Comparison of ENCODE assay signal across 33 cellular contexts in genomic region chr7:104794589-104794988, GRCh38.
"Had no signal": no experiment of that assay in that cellular context is flagged by ENCODE, and none has a peak within 500 bp of the region (broad histone marks: within the 10 kb centered on the region; RNA-seq: fewer than 3 reads in every experiment).

No MANE protein-coding gene starts in this region.

- H3K27me3 ChIP-seq: adrenal gland, body of pancreas, brain microvascular endothelial cell, breast epithelium had no signal

- FAIRE-seq: astrocyte, TTC549 had no signal

- H3K9me3 ChIP-seq: adrenal gland, body of pancreas, breast epithelium had no signal

- H3K4me3 ChIP-seq: adrenal gland, body of pancreas, breast epithelium had no signal

- H3K36me3 ChIP-seq: adrenal gland, brain microvascular endothelial cell, breast epithelium had no signal

- ATAC-seq: activated CD8-positive, alpha-beta T cell treated with anti-CD3 and anti-CD28 coated beads for 36 hours; activated naive CD4-positive, alpha-beta T cell treated with anti-CD3 and anti-CD28 coated beads, Interleukin-2, amount 50 U/mL, for 72 hours; activated T-cell treated with anti-CD3 and anti-CD28 coated beads, Interleukin-2, amount 50 U/mL, for 4 hours; activated T-cell treated with anti-CD3 and anti-CD28 coated beads, Interleukin-2, amount 50 U/mL, for 72 hours; activated T-helper 17 cell treated with anti-CD3 and anti-CD28 coated beads, Interleukin-2, amount 50 U/mL, for 72 hours; body of pancreas; T-cell; T-helper 17 cell had no signal

- H3K4me1 ChIP-seq: adrenal gland, body of pancreas, breast epithelium had no signal

- DNase-seq: activated B cell treated with CpG ODN at 0.5 μM for 24 hours; activated CD4-positive, alpha-beta memory T cell treated with anti-CD3 and anti-CD28 coated beads for 36 hours; activated CD4-positive, alpha-beta T cell treated with anti-CD3 and anti-CD28 coated beads for 4 hours; activated CD4-positive, alpha-beta T cell treated with anti-CD3 and anti-CD28 coated beads, Interleukin-2, amount 10 ng/mL, durations not matched to agents 24 days and 14 days; activated CD4-positive, alpha-beta T cell treated with anti-CD3 and anti-CD28 coated beads, Interleukin-2, amount 50 U/mL, for 1 hour; activated CD4-positive, alpha-beta T cell treated with anti-CD3 and anti-CD28 coated beads, Interleukin-2, amount 50 U/mL, for 4 hours; activated CD4-positive, CD25-positive, alpha-beta regulatory T cell treated with anti-CD3 and anti-CD28 coated beads, Interleukin-2, amount 50 U/mL, for 72 hours; activated CD8-positive, alpha-beta memory T cell treated with anti-CD3 and anti-CD28 coated beads, Interleukin-2, amount 50 U/mL, for 4 hours; activated CD8-positive, alpha-beta T cell treated with anti-CD3 and anti-CD28 coated beads for 36 hours; activated effector memory CD4-positive, alpha-beta T cell treated with anti-CD3 and anti-CD28 coated beads, Interleukin-2, amount 50 U/mL, for 16 hours; activated gamma-delta T cell treated with Interleukin-2 at 50 U/mL for 16 hours; activated naive CD4-positive, alpha-beta T cell; activated naive CD4-positive, alpha-beta T cell treated with anti-CD3 and anti-CD28 coated beads for 36 hours; activated naive CD4-positive, alpha-beta T cell treated with anti-CD3 and anti-CD28 coated beads, Interleukin-2, amount 50 U/mL, for 16 hours; activated naive CD8-positive, alpha-beta T cell treated with anti-CD3 and anti-CD28 coated beads for 36 hours; activated T-cell treated with anti-CD3 and anti-CD28 coated beads for 4 hours; activated T-cell treated with anti-CD3 and anti-CD28 coated beads, Interleukin-2, amount 50 U/mL, for 1 hour; activated T-cell treated with anti-CD3 and anti-CD28 coated beads, Interleukin-2, amount 50 U/mL, for 4 hours; activated T-cell treated with anti-CD3 and anti-CD28 coated beads, Interleukin-2, amount 50 U/mL, for 72 hours; adrenal gland; amniotic stem cell; aorta; body of pancreas; brain microvascular endothelial cell; cerebellar nuclear complex; T-cell; T-helper 17 cell had no signal

- H3K27ac ChIP-seq: adrenal gland, body of pancreas, brain microvascular endothelial cell, breast epithelium, VCaP had no signal
